11 cellular contexts compared by ENCODE assay signal in genomic region chr12:94172031-94172430, GRCh38. TPM values are rescaled to one million over a fixed set of nuclear protein-coding genes. Genes with fewer than 3 reads are reported as not detected.
DNase-seq lines count a peak whose midpoint lies in the region; ATAC-seq and TF ChIP-seq lines count a peak whose summit lies in the region.
"Had no signal": no experiment of that assay in that cellular context is flagged by ENCODE, and none has a peak within 500 bp of the region (broad histone marks: within the 10 kb centered on the region; RNA-seq: fewer than 3 reads in every experiment).

No MANE protein-coding gene starts in this region.

- H3K4me1 Mint-ChIP-seq in activated T-helper 2 cell treated with anti-CD3 and anti-CD28 coated beads, Interferon-gamma antibody, Interleukin-2, Interleukin-4, amounts not matched to agents 10 μg/mL and 5 μg/mL and 100 μg/mL, durations not matched to agents 14 hours and 24 hours and 36 hours (ENCODE audit: low read depth) = peaks cover 58% of the 10 kb centered on the region

- H3K4me1 ChIP-seq in mesodermal cell (ENCODE audit: control insufficient read depth, insufficient read depth, low read length, poor library complexity, severe bottlenecking) = peaks cover 73% of the 10 kb centered on the region
- H3K4me1 ChIP-seq in tibial nerve = peaks cover 0 to 8% (median 4%) of the 10 kb centered on the region in 4 donors

- ATAC-seq in GM18870 (IDR thresholded peaks at IDR 0.05; ENCODE audit: unreplicated experiment) = no peak

- H3K27ac ChIP-seq in mesodermal cell (ENCODE audit: low read depth, low read length, severe bottlenecking) (peak overlapping the region; percentile 91), tibial nerve (no peak overlapping the region)

- peak; percentile 28 for DNase-seq in Ammon's horn (ENCODE audit: low spot score)
- DNase-seq in M059J (ENCODE audit: low read depth) = peak; percentile 53
- DNase-seq in activated T-helper 2 cell treated with anti-CD3 and anti-CD28 coated beads, Interferon-gamma antibody, Interleukin-2, Interleukin-4, amounts not matched to agents 10 μg/mL and 5 μg/mL and 100 μg/mL, durations not matched to agents 14 hours and 24 hours and 36 hours (ENCODE audit: low spot score) = peak; percentile 18
- DNase-seq in DMS153 treated with DMSO at 0.1 percent for 48 hours (lab: John Stamatoyannopoulos, UW; ENCODE audit: unreplicated experiment) = no peak
- no peak for DNase-seq in tibial nerve (ENCODE audit: low spot score in 2 of 2)
- no peak for DNase-seq in NCI-H510A treated with DMSO at 0.1 percent for 48 hours (lab: John Stamatoyannopoulos, UW)
- DNase-seq: DMS153, midbrain had no signal

- WGBS in mesodermal cell (ENCODE audit: insufficient coverage in 2 of 2), 2 experiments = 49 to 78% methylated on average over 4 to 5 of the region's 5 CpGs
- 63 to 70% methylated on average over 5 of the region's 5 CpGs for WGBS in tibial nerve, 2 donors

- no peak overlapping the region for H3K4me3 ChIP-seq in mesodermal cell (ENCODE audit: extremely low read depth, insufficient read depth, low read length, poor library complexity, severe bottlenecking)
- H3K4me3 ChIP-seq in tibial nerve = no peak overlapping the region

- no peak overlapping the region for H3K4me3 Mint-ChIP-seq in activated T-helper 2 cell treated with anti-CD3 and anti-CD28 coated beads, Interferon-gamma antibody, Interleukin-2, Interleukin-4, amounts not matched to agents 10 μg/mL and 5 μg/mL and 100 μg/mL, durations not matched to agents 14 hours and 24 hours and 36 hours (ENCODE audit: low read depth)
- H3K4me3 Mint-ChIP-seq: type B pancreatic cell had no signal

- no peaks in the 10 kb centered on the region for H3K9me3 Mint-ChIP-seq in activated T-helper 2 cell treated with anti-CD3 and anti-CD28 coated beads, Interferon-gamma antibody, Interleukin-2, Interleukin-4, amounts not matched to agents 10 μg/mL and 5 μg/mL and 100 μg/mL, durations not matched to agents 14 hours and 24 hours and 36 hours
- H3K9me3 Mint-ChIP-seq: type B pancreatic cell had no signal

- H3K9me3 ChIP-seq in mesodermal cell (ENCODE audit: control insufficient read depth, low read length) (no peaks in the 10 kb centered on the region), tibial nerve (no peaks in the 10 kb centered on the region)

- TF ChIP-seq CTCF in tibial nerve (IDR thresholded peaks at IDR 0.05) = no peak

- H3K27me3 Mint-ChIP-seq in activated T-helper 2 cell treated with anti-CD3 and anti-CD28 coated beads, Interferon-gamma antibody, Interleukin-2, Interleukin-4, amounts not matched to agents 10 μg/mL and 5 μg/mL and 100 μg/mL, durations not matched to agents 14 hours and 24 hours and 36 hours (ENCODE audit: low read depth) = peaks cover 3% of the 10 kb centered on the region

- H3K27ac Mint-ChIP-seq in activated T-helper 2 cell treated with anti-CD3 and anti-CD28 coated beads, Interferon-gamma antibody, Interleukin-2, Interleukin-4, amounts not matched to agents 10 μg/mL and 5 μg/mL and 100 μg/mL, durations not matched to agents 14 hours and 24 hours and 36 hours = no peak overlapping the region
- H3K27ac Mint-ChIP-seq: type B pancreatic cell had no signal

- peaks cover 22% of the 10 kb centered on the region for H3K36me3 Mint-ChIP-seq in activated T-helper 2 cell treated with anti-CD3 and anti-CD28 coated beads, Interferon-gamma antibody, Interleukin-2, Interleukin-4, amounts not matched to agents 10 μg/mL and 5 μg/mL and 100 μg/mL, durations not matched to agents 14 hours and 24 hours and 36 hours (ENCODE audit: low read depth)

- intact Hi-C loops in activated T-helper 2 cell treated with anti-CD3 and anti-CD28 coated beads, Interferon-gamma antibody, Interleukin-2, Interleukin-4, amounts not matched to agents 10 μg/mL and 5 μg/mL and 100 μg/mL, durations not matched to agents 14 hours and 24 hours and 36 hours (cut with micrococcal nuclease) = loop anchor here (1.0 to 10.0 kb wide), 5 partner anchors 23 to 203 kb away; partner anchors contain the start of gene PLXNC1

- TF ChIP-seq POLR2A in tibial nerve (IDR thresholded peaks at IDR 0.05) = no peak

- H3K36me3 ChIP-seq in mesodermal cell (ENCODE audit: control insufficient read depth, insufficient read depth, low read length) (no peaks in the 10 kb centered on the region), tibial nerve (no peaks in the 10 kb centered on the region)

- no peak for TF ChIP-seq EP300 in tibial nerve (IDR thresholded peaks at IDR 0.05)

- peaks cover 0 to 4% of the 10 kb centered on the region in 2 donors for H3K27me3 ChIP-seq in tibial nerve

RNA-seq across cellular contexts. Expression of gene PLXNC1, which starts 23.7 kb away (rescaled TPM):
- total RNA-seq in M059J (2014; rRNA removed; shearing (Covaris generic)) = 0.20 and 3.4 TPM in 2 replicates
- total RNA-seq in activated T-helper 2 cell treated with anti-CD3 and anti-CD28 coated beads, Interferon-gamma antibody, Interleukin-2, Interleukin-4, amounts not matched to agents 10 μg/mL and 5 μg/mL and 100 μg/mL, durations not matched to agents 14 hours and 24 hours and 36 hours = 6.6 and 7.2 TPM in 2 replicates
- polyA plus RNA-seq in mesodermal cell (2013, experiment 1 of 2) = 5.6 TPM
- polyA plus RNA-seq in mesodermal cell (2013, experiment 2 of 2) = 4.7 TPM
- 10 to 100 TPM in 2 of 4 donors, 1 to 10 TPM in 2; 9.0 to 20.8 (median 11.4) TPM for total RNA-seq in tibial nerve

Comparison
In these comparisons a context has a peak if more than half of its experiments do, and no peak if none do; other contexts are left out.
1. DNase-seq: peak in Ammon's horn (single experiment), M059J (single experiment) and activated T-helper 2 cell treated with anti-CD3 and anti-CD28 coated beads, Interferon-gamma antibody, Interleukin-2, Interleukin-4, amounts not matched to agents 10 μg/mL and 5 μg/mL and 100 μg/mL, durations not matched to agents 14 hours and 24 hours and 36 hours (single experiment); none in DMS153 treated with DMSO at 0.1 percent for 48 hours (single experiment), tibial nerve (0 of 2) and NCI-H510A treated with DMSO at 0.1 percent for 48 hours (single experiment).